ENCODE assay signal across 29 cellular contexts in the genomic region with DNA sequence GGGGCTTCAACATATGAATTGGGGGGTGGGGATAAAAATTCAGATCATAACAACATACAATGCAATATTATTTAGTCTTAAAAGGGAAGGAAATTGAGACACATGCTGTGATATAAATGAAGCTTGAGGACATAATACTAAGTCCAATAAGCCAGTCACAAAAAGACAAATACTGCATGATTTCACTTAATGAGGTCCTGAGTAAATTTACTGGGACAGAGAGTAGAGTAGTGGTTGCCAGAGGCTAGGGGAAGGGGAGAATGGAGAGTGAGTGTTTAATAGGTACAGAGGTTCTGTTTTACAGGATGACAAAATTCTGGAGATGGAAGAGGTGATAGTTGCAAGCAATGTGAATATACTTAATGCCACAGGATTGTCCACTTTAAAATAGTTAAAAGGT.
"Had no signal": no experiment of that assay in that cellular context is flagged by ENCODE, and none has a peak within 500 bp of the region (broad histone marks: within the 10 kb centered on the region; RNA-seq: fewer than 3 reads in every experiment).

No MANE protein-coding gene starts in this region.

- H2AFZ ChIP-seq: neural progenitor cell, parathyroid adenoma had no signal

- H3K27me3 ChIP-seq: esophagus squamous epithelium, heart right ventricle, right atrium auricular region, sigmoid colon, stomach, testis, tibial artery had no signal

- H3K4me2 ChIP-seq: neural progenitor cell had no signal

- DNase-seq: cortex of kidney; effector memory CD8-positive, alpha-beta T cell; erythroblast; esophagus squamous epithelium; foreskin melanocyte; glutamatergic neuron; heart right ventricle; hypothalamus; immature natural killer cell; islet precursor cell; kidney glomerular epithelial cell; left colon; left ventricle myocardium superior; mucosa of descending colon; naive B cell; sigmoid colon; stimulated activated CD4-positive, alpha-beta T cell treated with anti-CD3 and anti-CD28 coated beads, Interleukin-2, amount 100 ng/mL, for 24 hours; stimulated activated CD4-positive, alpha-beta T cell treated with anti-CD3 and anti-CD28 coated beads, Interleukin-4, amount 100 ng/mL, for 24 hours; stimulated activated naive CD4-positive, alpha-beta T cell treated with Interleukin-2 at 50 U/mL for 16 hours; stomach; substantia nigra; testis; tibial artery had no signal

- H3K9me3 ChIP-seq: esophagus squamous epithelium, heart right ventricle, mucosa of descending colon, right atrium auricular region, sigmoid colon, stomach, testis, tibial artery had no signal

- H3K36me3 ChIP-seq: esophagus squamous epithelium, heart right ventricle, neural progenitor cell, right atrium auricular region, sigmoid colon, stomach, tibial artery had no signal

- FAIRE-seq: endometrium had no signal

- H3K27ac ChIP-seq: esophagus squamous epithelium, heart right ventricle, neural progenitor cell, parathyroid adenoma, right atrium auricular region, sigmoid colon, stomach, testis, tibial artery had no signal

- H3K4me1 ChIP-seq: parathyroid adenoma, testis had no signal

- H3K4me3 ChIP-seq: esophagus squamous epithelium, heart right ventricle, lung, mucosa of descending colon, neural progenitor cell, right atrium auricular region, sigmoid colon, stomach, testis, tibial artery had no signal

- H3K9ac ChIP-seq: neural progenitor cell, parathyroid adenoma had no signal

- H3K79me2 ChIP-seq: parathyroid adenoma had no signal

- ATAC-seq: effector memory CD8-positive, alpha-beta T cell; heart right ventricle; left colon; left ventricle myocardium superior; mucosa of descending colon; stimulated activated effector memory CD8-positive, alpha-beta T cell treated with anti-CD3 and anti-CD28 coated beads, Interleukin-12 subunit alpha, Interleukin-12 subunit beta, amount 100 ng/mL, for 72 hours had no signal
